11 cellular contexts compared by ENCODE assay signal in genomic region chr19:46890423-46891170, GRCh38. TPM values are rescaled to one million over a fixed set of nuclear protein-coding genes. Genes with fewer than 3 reads are reported as not detected.
DNase-seq lines count a peak whose midpoint lies in the region; ATAC-seq and TF ChIP-seq lines count a peak whose summit lies in the region.
"Had no signal": no experiment of that assay in that cellular context is flagged by ENCODE, and none has a peak within 500 bp of the region (broad histone marks: within the 10 kb centered on the region; RNA-seq: fewer than 3 reads in every experiment).

No MANE protein-coding gene starts in this region.

- peaks cover 82% of the 10 kb centered on the region for H3K79me2 ChIP-seq in smooth muscle cell (ENCODE audit: low read depth)

- H3K9ac ChIP-seq in smooth muscle cell (ENCODE audit: low read depth): no peak overlapping the region

- H3K27me3 ChIP-seq in RWPE2 (ENCODE audit: insufficient read depth, poor library complexity, severe bottlenecking) (no peaks in the 10 kb centered on the region), smooth muscle cell (ENCODE audit: low read depth) (no peaks in the 10 kb centered on the region)

- CTCF ChIA-PET in activated CD4-positive, alpha-beta T cell treated with anti-CD3 and anti-CD28 coated beads, Interleukin-2, amount 10 ng/mL, durations not matched to agents 7 days and 5 days (lab: Charles Lee): interaction anchor here (0.5 to 1.7 kb wide), 5 partner anchors 9 to 1272 kb away, joined by 3 to 5 read pairs (median 3); no protein-coding TSS in a partner anchor

- no peak overlapping the region for H3K4me3 Mint-ChIP-seq in activated CD4-positive, alpha-beta T cell treated with anti-CD3 and anti-CD28 coated beads, Interleukin-2, amount 10 ng/mL, durations not matched to agents 7 days and 5 days

- H3K36me3 ChIP-seq in RWPE2 (ENCODE audit: low read depth) (no peaks in the 10 kb centered on the region), smooth muscle cell (ENCODE audit: low read depth) (no peaks in the 10 kb centered on the region)

- no peaks in the 10 kb centered on the region for H3K27me3 Mint-ChIP-seq in activated CD4-positive, alpha-beta T cell treated with anti-CD3 and anti-CD28 coated beads, Interleukin-2, amount 10 ng/mL, durations not matched to agents 7 days and 5 days

- no peak overlapping the region for H3K4me3 ChIP-seq in RWPE2 (ENCODE audit: severe bottlenecking)
- no peak overlapping the region for H3K4me3 ChIP-seq in fibroblast of pulmonary artery (replicated peaks; ENCODE audit: low read depth, low read length)
- no peak overlapping the region for H3K4me3 ChIP-seq in smooth muscle cell

- 16% methylated on average over 3 of the region's 3 CpGs for WGBS in smooth muscle cell (ENCODE audit: low lambda C conversion rate)

- H3K4me2 ChIP-seq in smooth muscle cell: peak overlapping the region; percentile 38

- peaks cover 9% of the 10 kb centered on the region for H3K4me1 Mint-ChIP-seq in activated CD4-positive, alpha-beta T cell treated with anti-CD3 and anti-CD28 coated beads, Interleukin-2, amount 10 ng/mL, durations not matched to agents 7 days and 5 days

- H3K27ac ChIP-seq in RWPE2 (ENCODE audit: poor library complexity, severe bottlenecking) (peak overlapping the region; percentile 54), smooth muscle cell (ENCODE audit: low read depth) (peak overlapping the region; percentile 68)

- no peak overlapping the region for H3K27ac Mint-ChIP-seq in activated CD4-positive, alpha-beta T cell treated with anti-CD3 and anti-CD28 coated beads, Interleukin-2, amount 10 ng/mL, durations not matched to agents 7 days and 5 days

- peak; percentile 33 for DNase-seq in NCI-H2107 treated with DMSO at 0.1 percent for 48 hours (lab: John Stamatoyannopoulos, UW; ENCODE audit: unreplicated experiment)
- no peak for DNase-seq in NCI-H2107 (lab: John Stamatoyannopoulos, UW)
- DNase-seq in RWPE2 (ENCODE audit: low spot score): no peak
- peak; percentile 63 for DNase-seq in fibroblast of pulmonary artery (ENCODE audit: low read depth)
- no peak for DNase-seq in smooth muscle cell (lab: John Stamatoyannopoulos, UW; ENCODE audit: unreplicated experiment)
- DNase-seq in activated CD4-positive, alpha-beta T cell treated with anti-CD3 and anti-CD28 coated beads, Interleukin-2, amount 10 ng/mL, durations not matched to agents 7 days and 5 days: no peak
- DNase-seq: hypothalamus; NCI-H1694; stimulated activated naive CD8-positive, alpha-beta T cell treated with anti-CD3 and anti-CD28 coated beads, Interleukin-15, Interleukin-2, amounts not matched to agents 100 U/mL and 50 U/mL, for 24 hours had no signal

- peak; percentile 13 for TF ChIP-seq CTCF in RWPE2 (IDR thresholded peaks at IDR 0.05; ENCODE audit: poor library complexity, severe bottlenecking)
- no peak for TF ChIP-seq CTCF in fibroblast of pulmonary artery (IDR thresholded peaks at IDR 0.05; ENCODE audit: low read length, missing control alignments)
- no peak for TF ChIP-seq CTCF in smooth muscle cell (IDR thresholded peaks at IDR 0.05; ENCODE audit: borderline replicate concordance, insufficient read depth, poor library complexity, severe bottlenecking)

- peaks cover 47% of the 10 kb centered on the region for H3K4me1 ChIP-seq in RWPE2 (ENCODE audit: insufficient read depth, poor library complexity, severe bottlenecking)
- H3K4me1 ChIP-seq in smooth muscle cell (ENCODE audit: low read depth): no peaks in the 10 kb centered on the region

- no peaks in the 10 kb centered on the region for H3F3A ChIP-seq in smooth muscle cell (ENCODE audit: low read depth)

- POLR2A ChIA-PET in activated CD4-positive, alpha-beta T cell treated with anti-CD3 and anti-CD28 coated beads, Interleukin-2, amount 10 ng/mL, durations not matched to agents 7 days and 5 days (lab: Charles Lee): no interaction called here

- H3K9me3 Mint-ChIP-seq in activated CD4-positive, alpha-beta T cell treated with anti-CD3 and anti-CD28 coated beads, Interleukin-2, amount 10 ng/mL, durations not matched to agents 7 days and 5 days: no peaks in the 10 kb centered on the region

- H4K20me1 ChIP-seq in smooth muscle cell (ENCODE audit: low read depth): peaks cover 24% of the 10 kb centered on the region

- ATAC-seq in RWPE2 (ENCODE audit: low read depth): peak; percentile 92
- ATAC-seq in GM21529 (IDR thresholded peaks at IDR 0.05; ENCODE audit: unreplicated experiment): no peak
- no peak for ATAC-seq in HG02973 (IDR thresholded peaks at IDR 0.05; ENCODE audit: unreplicated experiment)
- ATAC-seq: stimulated activated naive CD8-positive, alpha-beta T cell treated with anti-CD3 and anti-CD28 coated beads, Interleukin-15, Interleukin-2, amounts not matched to agents 100 U/mL and 50 U/mL, for 24 hours had no signal

- H3K9me3 ChIP-seq in RWPE2 (ENCODE audit: severe bottlenecking): peaks cover 2% of the 10 kb centered on the region
- no peaks in the 10 kb centered on the region for H3K9me3 ChIP-seq in smooth muscle cell (replicated peaks; ENCODE audit: low read depth)

- H3K36me3 Mint-ChIP-seq in activated CD4-positive, alpha-beta T cell treated with anti-CD3 and anti-CD28 coated beads, Interleukin-2, amount 10 ng/mL, durations not matched to agents 7 days and 5 days (ENCODE audit: low read depth): no peaks in the 10 kb centered on the region

- H2AFZ ChIP-seq in smooth muscle cell (ENCODE audit: low read depth): no peak overlapping the region

RNA-seq across cellular contexts. Expression of gene ARHGAP35, which starts 29.8 kb away (rescaled TPM):
- 19.8 and 20.0 TPM in 2 replicates for total RNA-seq in smooth muscle cell
- 6.9 TPM in 2 replicates for polyA plus RNA-seq in smooth muscle cell
- 10 to 100 TPM; 24.7 to 25.5 TPM for total RNA-seq in activated CD4-positive, alpha-beta T cell treated with anti-CD3 and anti-CD28 coated beads, Interleukin-2, amount 10 ng/mL, durations not matched to agents 7 days and 5 days

RNA-seq across cellular contexts. Expression of gene AP2S1, which starts 40.0 kb away (rescaled TPM):
- 142 and 204 TPM in 2 replicates for total RNA-seq in smooth muscle cell
- 471 and 488 TPM in 2 replicates for polyA plus RNA-seq in smooth muscle cell
- total RNA-seq in activated CD4-positive, alpha-beta T cell treated with anti-CD3 and anti-CD28 coated beads, Interleukin-2, amount 10 ng/mL, durations not matched to agents 7 days and 5 days: 100 to 1,000 TPM; 130 to 136 TPM

Comparison
In these comparisons a context has a peak if more than half of its experiments do, and no peak if none do; other contexts are left out.
1. DNase-seq: peak in NCI-H2107 treated with DMSO at 0.1 percent for 48 hours (single experiment) and fibroblast of pulmonary artery (single experiment); none in NCI-H2107 (single experiment), RWPE2 (single experiment), smooth muscle cell (single experiment) and activated CD4-positive, alpha-beta T cell treated with anti-CD3 and anti-CD28 coated beads, Interleukin-2, amount 10 ng/mL, durations not matched to agents 7 days and 5 days (single experiment).